ENCODE assay signal across 1 cellular context in genomic region chr16:2009791-2010510, GRCh38.
TF ChIP-seq lines count a peak whose summit lies in the region.

TSS of gene ZNF598 (minus strand) at chr16:2009821.

TF ChIP-seq in GM12878, 131 proteins besides CTCF, POLR2A, EP300 and RAD21 (continued from another document and continues in another):
- TF ChIP-seq, protein P1, sequence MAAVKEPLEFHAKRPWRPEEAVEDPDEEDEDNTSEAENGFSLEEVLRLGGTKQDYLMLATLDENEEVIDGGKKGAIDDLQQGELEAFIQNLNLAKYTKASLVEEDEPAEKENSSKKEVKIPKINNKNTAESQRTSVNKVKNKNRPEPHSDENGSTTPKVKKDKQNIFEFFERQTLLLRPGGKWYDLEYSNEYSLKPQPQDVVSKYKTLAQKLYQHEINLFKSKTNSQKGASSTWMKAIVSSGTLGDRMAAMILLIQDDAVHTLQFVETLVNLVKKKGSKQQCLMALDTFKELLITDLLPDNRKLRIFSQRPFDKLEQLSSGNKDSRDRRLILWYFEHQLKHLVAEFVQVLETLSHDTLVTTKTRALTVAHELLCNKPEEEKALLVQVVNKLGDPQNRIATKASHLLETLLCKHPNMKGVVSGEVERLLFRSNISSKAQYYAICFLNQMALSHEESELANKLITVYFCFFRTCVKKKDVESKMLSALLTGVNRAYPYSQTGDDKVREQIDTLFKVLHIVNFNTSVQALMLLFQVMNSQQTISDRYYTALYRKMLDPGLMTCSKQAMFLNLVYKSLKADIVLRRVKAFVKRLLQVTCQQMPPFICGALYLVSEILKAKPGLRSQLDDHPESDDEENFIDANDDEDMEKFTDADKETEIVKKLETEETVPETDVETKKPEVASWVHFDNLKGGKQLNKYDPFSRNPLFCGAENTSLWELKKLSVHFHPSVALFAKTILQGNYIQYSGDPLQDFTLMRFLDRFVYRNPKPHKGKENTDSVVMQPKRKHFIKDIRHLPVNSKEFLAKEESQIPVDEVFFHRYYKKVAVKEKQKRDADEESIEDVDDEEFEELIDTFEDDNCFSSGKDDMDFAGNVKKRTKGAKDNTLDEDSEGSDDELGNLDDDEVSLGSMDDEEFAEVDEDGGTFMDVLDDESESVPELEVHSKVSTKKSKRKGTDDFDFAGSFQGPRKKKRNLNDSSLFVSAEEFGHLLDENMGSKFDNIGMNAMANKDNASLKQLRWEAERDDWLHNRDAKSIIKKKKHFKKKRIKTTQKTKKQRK (IDR thresholded peaks at IDR 0.05; ENCODE audit: low read depth, low read length), result no peak
- TF ChIP-seq RCOR1 (conservative IDR thresholded peaks at IDR 0.05; ENCODE audit: low read depth, low read length) (no peak), NFIC (IDR thresholded peaks at IDR 0.05; ENCODE audit: low read depth, low read length) (no peak), MTA2 (IDR thresholded peaks at IDR 0.05; ENCODE audit: low read depth) (no peak), TARDBP (IDR thresholded peaks at IDR 0.05; ENCODE audit: borderline replicate concordance) (0 out of 2 replicates have a peak, but pooled peaks have one; percentile 43), ZSCAN29 (IDR thresholded peaks at IDR 0.05) (no peak), FOS (IDR thresholded peaks at IDR 0.05; ENCODE audit: borderline replicate concordance, extremely low read depth, insufficient read length) (no peak), LARP7 (IDR thresholded peaks at IDR 0.05) (peak; percentile 46), IRF4 (IDR thresholded peaks at IDR 0.05; ENCODE audit: low read depth, low read length) (no peak), ZNF592 (IDR thresholded peaks at IDR 0.05) (no peak), PAX5 (IDR thresholded peaks at IDR 0.05; ENCODE audit: borderline replicate concordance, low read depth, low read length) (no peak), NFYA (IDR thresholded peaks at IDR 0.05; ENCODE audit: borderline replicate concordance, low read depth, low read length) (no peak), ZNF274 (IDR thresholded peaks at IDR 0.05; ENCODE audit: insufficient read depth, insufficient read length) (no peak), YY1 (IDR thresholded peaks at IDR 0.05; ENCODE audit: low read depth, low read length) (peak; percentile 67), STAT3 (IDR thresholded peaks at IDR 0.05; ENCODE audit: low read depth, low read length) (no peak), MTA3 (IDR thresholded peaks at IDR 0.05; ENCODE audit: borderline replicate concordance, low read length) (no peak; the same call in 1 of the 2 replicates), HDGF (IDR thresholded peaks at IDR 0.05) (0 out of 2 replicates have a peak, but pooled peaks have one; percentile 27), JUNB (IDR thresholded peaks at IDR 0.05) (no peak), BHLHE40 (IDR thresholded peaks at IDR 0.05; ENCODE audit: borderline replicate concordance in 1 of 2, low read depth in 2 of 2, low read length in 1 of 2) (peak; percentile 25 to 81; a peak in 3 of 4 replicates), HCFC1 (IDR thresholded peaks at IDR 0.05; ENCODE audit: low read length) (peak; percentile 76), ZBTB11 (CRISPR knock-in tag; IDR thresholded peaks at IDR 0.05) (peak; percentile 37; the same call in 1 of the 2 replicates), STAT1 (conservative IDR thresholded peaks at IDR 0.05) (no peak), KAT2A (conservative IDR thresholded peaks at IDR 0.05; ENCODE audit: control insufficient read depth, low read depth, low read length) (no peak), BCL3 (IDR thresholded peaks at IDR 0.05; ENCODE audit: borderline replicate concordance, insufficient read depth, low read depth, low read length, poor library complexity, severe bottlenecking) (peak; percentile 39), DPF2 (IDR thresholded peaks at IDR 0.05) (peak; percentile 59; the same call in 1 of the 2 replicates), SKIL (IDR thresholded peaks at IDR 0.05; ENCODE audit: low read depth, poor library complexity, severe bottlenecking) (no peak), MYC (IDR thresholded peaks at IDR 0.05; ENCODE audit: insufficient read depth, insufficient read length, insufficient replicate concordance, low read length, severe bottlenecking) (peak; percentile 81), BCL11A (IDR thresholded peaks at IDR 0.05; ENCODE audit: low read depth, low read length) (no peak), CBX5 (IDR thresholded peaks at IDR 0.05; ENCODE audit: low read depth) (no peak), EZH2 (IDR thresholded peaks at IDR 0.05; ENCODE audit: borderline replicate concordance, control insufficient read depth, low read depth, low read length) (no peak), POU2F2 (IDR thresholded peaks at IDR 0.05; ENCODE audit: borderline replicate concordance, low read depth, low read length) (peak; percentile 77; the same call in 2 of the 3 replicates), GATAD2B (conservative IDR thresholded peaks at IDR 0.05; ENCODE audit: low read depth) (0 out of 2 replicates have a peak, but pooled peaks have one; percentile 55), KLF5 (IDR thresholded peaks at IDR 0.05; ENCODE audit: partially characterized antibody) (no peak)
- TF ChIP-seq, protein P2, sequence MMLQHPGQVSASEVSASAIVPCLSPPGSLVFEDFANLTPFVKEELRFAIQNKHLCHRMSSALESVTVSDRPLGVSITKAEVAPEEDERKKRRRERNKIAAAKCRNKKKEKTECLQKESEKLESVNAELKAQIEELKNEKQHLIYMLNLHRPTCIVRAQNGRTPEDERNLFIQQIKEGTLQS (IDR thresholded peaks at IDR 0.05; ENCODE audit: borderline replicate concordance, extremely low read depth, low read depth, low read length), result no peak
- TF ChIP-seq, protein P3, sequence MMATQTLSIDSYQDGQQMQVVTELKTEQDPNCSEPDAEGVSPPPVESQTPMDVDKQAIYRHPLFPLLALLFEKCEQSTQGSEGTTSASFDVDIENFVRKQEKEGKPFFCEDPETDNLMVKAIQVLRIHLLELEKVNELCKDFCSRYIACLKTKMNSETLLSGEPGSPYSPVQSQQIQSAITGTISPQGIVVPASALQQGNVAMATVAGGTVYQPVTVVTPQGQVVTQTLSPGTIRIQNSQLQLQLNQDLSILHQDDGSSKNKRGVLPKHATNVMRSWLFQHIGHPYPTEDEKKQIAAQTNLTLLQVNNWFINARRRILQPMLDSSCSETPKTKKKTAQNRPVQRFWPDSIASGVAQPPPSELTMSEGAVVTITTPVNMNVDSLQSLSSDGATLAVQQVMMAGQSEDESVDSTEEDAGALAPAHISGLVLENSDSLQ (IDR thresholded peaks at IDR 0.05), result peak; percentile 39; the same call in 1 of the 2 replicates
- TF ChIP-seq, protein P4, sequence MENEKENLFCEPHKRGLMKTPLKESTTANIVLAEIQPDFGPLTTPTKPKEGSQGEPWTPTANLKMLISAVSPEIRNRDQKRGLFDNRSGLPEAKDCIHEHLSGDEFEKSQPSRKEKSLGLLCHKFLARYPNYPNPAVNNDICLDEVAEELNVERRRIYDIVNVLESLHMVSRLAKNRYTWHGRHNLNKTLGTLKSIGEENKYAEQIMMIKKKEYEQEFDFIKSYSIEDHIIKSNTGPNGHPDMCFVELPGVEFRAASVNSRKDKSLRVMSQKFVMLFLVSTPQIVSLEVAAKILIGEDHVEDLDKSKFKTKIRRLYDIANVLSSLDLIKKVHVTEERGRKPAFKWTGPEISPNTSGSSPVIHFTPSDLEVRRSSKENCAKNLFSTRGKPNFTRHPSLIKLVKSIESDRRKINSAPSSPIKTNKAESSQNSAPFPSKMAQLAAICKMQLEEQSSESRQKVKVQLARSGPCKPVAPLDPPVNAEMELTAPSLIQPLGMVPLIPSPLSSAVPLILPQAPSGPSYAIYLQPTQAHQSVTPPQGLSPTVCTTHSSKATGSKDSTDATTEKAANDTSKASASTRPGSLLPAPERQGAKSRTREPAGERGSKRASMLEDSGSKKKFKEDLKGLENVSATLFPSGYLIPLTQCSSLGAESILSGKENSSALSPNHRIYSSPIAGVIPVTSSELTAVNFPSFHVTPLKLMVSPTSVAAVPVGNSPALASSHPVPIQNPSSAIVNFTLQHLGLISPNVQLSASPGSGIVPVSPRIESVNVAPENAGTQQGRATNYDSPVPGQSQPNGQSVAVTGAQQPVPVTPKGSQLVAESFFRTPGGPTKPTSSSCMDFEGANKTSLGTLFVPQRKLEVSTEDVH (IDR thresholded peaks at IDR 0.05; ENCODE audit: low read depth, partially characterized antibody), result no peak
- TF ChIP-seq, protein P5, sequence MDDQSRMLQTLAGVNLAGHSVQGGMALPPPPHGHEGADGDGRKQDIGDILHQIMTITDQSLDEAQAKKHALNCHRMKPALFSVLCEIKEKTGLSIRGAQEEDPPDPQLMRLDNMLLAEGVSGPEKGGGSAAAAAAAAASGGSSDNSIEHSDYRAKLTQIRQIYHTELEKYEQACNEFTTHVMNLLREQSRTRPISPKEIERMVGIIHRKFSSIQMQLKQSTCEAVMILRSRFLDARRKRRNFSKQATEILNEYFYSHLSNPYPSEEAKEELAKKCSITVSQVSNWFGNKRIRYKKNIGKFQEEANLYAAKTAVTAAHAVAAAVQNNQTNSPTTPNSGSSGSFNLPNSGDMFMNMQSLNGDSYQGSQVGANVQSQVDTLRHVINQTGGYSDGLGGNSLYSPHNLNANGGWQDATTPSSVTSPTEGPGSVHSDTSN (IDR thresholded peaks at IDR 0.05; ENCODE audit: insufficient replicate concordance, low read depth, low read length), result no peak
